ENCODE assay signal across 1 cellular context in the genomic region with DNA sequence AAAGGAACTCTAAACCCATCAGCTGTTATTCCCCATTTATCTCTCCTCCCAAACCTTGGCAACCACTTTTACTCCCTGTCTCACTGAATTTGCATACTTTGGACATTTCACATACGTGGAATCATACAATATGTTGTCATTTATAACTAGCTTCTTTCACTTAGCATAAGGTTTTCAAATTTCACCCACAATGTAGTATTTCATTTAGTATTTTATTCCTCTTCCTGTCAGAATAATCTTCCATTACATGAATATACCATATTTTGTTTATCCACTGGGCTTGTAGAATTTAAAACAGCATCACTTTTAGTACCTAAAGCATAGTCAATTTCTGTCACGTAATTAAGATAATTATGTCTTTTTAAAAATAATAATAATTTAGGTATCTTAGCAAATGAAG.
TF ChIP-seq lines count a peak whose summit lies in the region.

No MANE protein-coding gene starts in this region.

TF ChIP-seq in H1, 55 proteins besides CTCF, POLR2A, EP300 and RAD21:
- TF ChIP-seq BRCA1 (IDR thresholded peaks at IDR 0.05; ENCODE audit: low read depth, low read length), result no peak
- TF ChIP-seq GABPA (IDR thresholded peaks at IDR 0.05; ENCODE audit: borderline replicate concordance, insufficient read depth, low read length), result no peak
- no peak for TF ChIP-seq SP1 (IDR thresholded peaks at IDR 0.05; ENCODE audit: low read depth, low read length)
- TF ChIP-seq SAP30 (IDR thresholded peaks at IDR 0.05; ENCODE audit: insufficient read depth, insufficient replicate concordance, low read length), result no peak
- TF ChIP-seq RBBP5 (IDR thresholded peaks at IDR 0.05; ENCODE audit: borderline replicate concordance, low read depth, low read length), result no peak
- no peak for TF ChIP-seq CHD2 (IDR thresholded peaks at IDR 0.05; ENCODE audit: low read length)
- TF ChIP-seq SIRT6 (IDR thresholded peaks at IDR 0.05; ENCODE audit: low read length), result no peak
- TF ChIP-seq RFX5 (IDR thresholded peaks at IDR 0.05; ENCODE audit: borderline replicate concordance, low read depth, low read length), result no peak
- TF ChIP-seq CBX5 (IDR thresholded peaks at IDR 0.05; ENCODE audit: low read depth, low read length), result no peak
- TF ChIP-seq, protein P1, sequence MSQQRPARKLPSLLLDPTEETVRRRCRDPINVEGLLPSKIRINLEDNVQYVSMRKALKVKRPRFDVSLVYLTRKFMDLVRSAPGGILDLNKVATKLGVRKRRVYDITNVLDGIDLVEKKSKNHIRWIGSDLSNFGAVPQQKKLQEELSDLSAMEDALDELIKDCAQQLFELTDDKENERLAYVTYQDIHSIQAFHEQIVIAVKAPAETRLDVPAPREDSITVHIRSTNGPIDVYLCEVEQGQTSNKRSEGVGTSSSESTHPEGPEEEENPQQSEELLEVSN (IDR thresholded peaks at IDR 0.05), result no peak
- TF ChIP-seq, protein P2, sequence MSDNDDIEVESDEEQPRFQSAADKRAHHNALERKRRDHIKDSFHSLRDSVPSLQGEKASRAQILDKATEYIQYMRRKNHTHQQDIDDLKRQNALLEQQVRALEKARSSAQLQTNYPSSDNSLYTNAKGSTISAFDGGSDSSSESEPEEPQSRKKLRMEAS (IDR thresholded peaks at IDR 0.05), result no peak
- TF ChIP-seq YY1 (IDR thresholded peaks at IDR 0.05; ENCODE audit: low read depth, low read length), result no peak
- no peak for TF ChIP-seq JUN (IDR thresholded peaks at IDR 0.05; ENCODE audit: low read depth, low read length)
- TF ChIP-seq BACH1 (IDR thresholded peaks at IDR 0.05; ENCODE audit: low read length), result no peak
- no peak for TF ChIP-seq EZH2 (IDR thresholded peaks at IDR 0.05; ENCODE audit: low read depth, low read length, severe bottlenecking)
